ENCODE assay signal across 20 cellular contexts in the genomic region with DNA sequence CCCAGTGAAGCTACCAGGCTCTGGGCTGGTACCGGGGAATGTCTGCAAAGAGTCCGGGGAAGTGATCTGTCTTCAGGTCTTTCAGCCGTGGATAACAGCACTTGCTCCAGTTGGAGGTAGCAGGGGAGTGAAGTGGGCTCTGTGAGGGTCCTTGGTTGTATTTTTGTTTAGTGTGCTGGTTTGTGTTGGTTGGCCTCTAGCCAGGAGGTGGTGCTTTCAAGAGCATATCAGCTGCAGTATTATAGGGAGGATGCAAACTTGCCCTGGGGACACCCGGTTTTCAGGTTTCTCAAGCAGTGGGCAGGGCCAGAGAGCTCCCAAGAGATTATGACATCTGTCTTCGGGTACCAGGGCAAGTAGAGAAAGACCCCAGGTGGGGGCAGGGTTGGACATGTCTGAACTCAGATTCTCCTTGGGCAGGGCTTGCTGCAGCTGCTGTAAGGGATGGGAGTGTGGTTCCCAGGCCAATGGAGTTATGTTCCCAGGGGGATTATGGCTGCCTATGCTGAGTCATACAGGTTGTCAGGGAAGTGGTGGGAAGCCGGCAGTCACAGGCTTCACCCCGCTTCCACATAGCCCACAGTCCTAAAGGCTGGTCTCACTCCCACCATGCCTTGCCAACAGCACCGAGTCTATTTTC. TPM values are rescaled to one million over a fixed set of nuclear protein-coding genes. Genes with fewer than 3 reads are reported as not detected.
DNase-seq lines count a peak whose midpoint lies in the region; ATAC-seq and TF ChIP-seq lines count a peak whose summit lies in the region.
"Had no signal": no experiment of that assay in that cellular context is flagged by ENCODE, and none has a peak within 500 bp of the region (broad histone marks: within the 10 kb centered on the region; RNA-seq: fewer than 3 reads in every experiment).

No MANE protein-coding gene starts in this region.

- H3K9ac ChIP-seq in BLaER1: no peak overlapping the region

- H3K27ac ChIP-seq in BLaER1 (peak overlapping the region; percentile 43; the same call in 1 of the 2 replicates), WERI-Rb-1 (no peak overlapping the region), body of pancreas (no peak overlapping the region)
- H3K27ac ChIP-seq: spleen, uterus had no signal

- DNase-seq in NCI-H1105 (lab: John Stamatoyannopoulos, UW) (peak; percentile 21), WERI-Rb-1 (peak; percentile 70), fibroblast of pulmonary artery (ENCODE audit: low read depth) (peak; percentile 41), sciatic nerve (ENCODE audit: low spot score) (no peak), body of pancreas (no peak)
- DNase-seq: activated CD4-positive, CD25-positive, alpha-beta regulatory T cell treated with anti-CD3 and anti-CD28 coated beads, Interleukin-2, amount 50 U/mL, for 72 hours; activated CD8-positive, alpha-beta memory T cell treated with anti-CD3 and anti-CD28 coated beads, Interleukin-2, amount 50 U/mL, for 4 hours; activated naive CD4-positive, alpha-beta T cell treated with anti-CD3 and anti-CD28 coated beads, Interleukin-2, amount 50 U/mL, for 16 hours; caudate nucleus; effector memory CD8-positive, alpha-beta T cell; naive B cell; NCI-H2029 treated with DMSO at 0.1 percent for 48 hours; Right ventricle myocardium superior; spleen; stimulated activated naive CD8-positive, alpha-beta T cell treated with anti-CD3 and anti-CD28 coated beads, Interleukin-15, amount 100 ng/mL, for 72 hours; T-helper 17 cell; uterus had no signal

- 88 to 94% methylated on average over 8 of the region's 8 CpGs for WGBS in body of pancreas, 2 donors

- intact Hi-C loops in sciatic nerve (cut with DNase I): no loop called here
- intact Hi-C loops in body of pancreas (cut with DNase I): no loop called here

- TF ChIP-seq CTCF in WERI-Rb-1 (IDR thresholded peaks at IDR 0.05; ENCODE audit: low read depth, low read length): no peak
- TF ChIP-seq CTCF in fibroblast of pulmonary artery (IDR thresholded peaks at IDR 0.05; ENCODE audit: low read length, missing control alignments): no peak
- no peak for TF ChIP-seq CTCF in body of pancreas (IDR thresholded peaks at IDR 0.05)

- TF ChIP-seq POLR2A in body of pancreas (IDR thresholded peaks at IDR 0.05): no peak

- H3K27me3 ChIP-seq in BLaER1 (no peaks in the 10 kb centered on the region), WERI-Rb-1 (ENCODE audit: insufficient read depth, low read depth, severe bottlenecking) (no peaks in the 10 kb centered on the region), body of pancreas (no peaks in the 10 kb centered on the region)
- H3K27me3 ChIP-seq: spleen, uterus had no signal

- H3K4me1 ChIP-seq in BLaER1: peaks cover 23% of the 10 kb centered on the region
- no peaks in the 10 kb centered on the region for H3K4me1 ChIP-seq in body of pancreas
- H3K4me1 ChIP-seq: uterus had no signal

- no peak for ATAC-seq in sciatic nerve
- ATAC-seq in GM18520 (IDR thresholded peaks at IDR 0.05; ENCODE audit: unreplicated experiment): no peak
- no peak for ATAC-seq in body of pancreas
- no peak for ATAC-seq in GM21423 (IDR thresholded peaks at IDR 0.05; ENCODE audit: unreplicated experiment)
- ATAC-seq: effector memory CD8-positive, alpha-beta T cell; stimulated activated naive CD8-positive, alpha-beta T cell treated with anti-CD3 and anti-CD28 coated beads, Interleukin-15, amount 100 ng/mL, for 72 hours; T-helper 17 cell had no signal

- H3K4me2 ChIP-seq in BLaER1: peak overlapping the region; percentile 73

- peaks cover 43% of the 10 kb centered on the region for H3K36me3 ChIP-seq in BLaER1
- peaks cover 15% of the 10 kb centered on the region for H3K36me3 ChIP-seq in WERI-Rb-1
- H3K36me3 ChIP-seq in body of pancreas (replicated peaks in 1 of 2; ENCODE audit: insufficient read depth in 1 of 2, low read depth in 2 of 2): peaks cover 0 to 3% of the 10 kb centered on the region in 2 donors
- H3K36me3 ChIP-seq: uterus had no signal

- H3K9me3 ChIP-seq in BLaER1: peaks cover 11% of the 10 kb centered on the region
- H3K9me3 ChIP-seq in WERI-Rb-1 (ENCODE audit: severe bottlenecking): peaks cover 14% of the 10 kb centered on the region
- H3K9me3 ChIP-seq in body of pancreas: no peaks in the 10 kb centered on the region
- H3K9me3 ChIP-seq: uterus had no signal

- H3K4me3 ChIP-seq in BLaER1: no peak overlapping the region
- H3K4me3 ChIP-seq in WERI-Rb-1 (ENCODE audit: low read depth, low read length): no peak overlapping the region
- H3K4me3 ChIP-seq in fibroblast of pulmonary artery (replicated peaks; ENCODE audit: low read depth, low read length): no peak overlapping the region
- no peak overlapping the region for H3K4me3 ChIP-seq in body of pancreas
- H3K4me3 ChIP-seq: spleen, uterus had no signal

- H4K20me1 ChIP-seq in BLaER1: no peaks in the 10 kb centered on the region

RNA-seq across cellular contexts. Expression of a gene that starts 34.4 kb away (rescaled TPM):
- total RNA-seq in sciatic nerve: 32.9 TPM
- total RNA-seq in body of pancreas: 10 to 100 TPM; 42.8 to 44.8 TPM

Comparison
In these comparisons a context has a peak if more than half of its experiments do, and no peak if none do; other contexts are left out.
1. DNase-seq: peak in NCI-H1105 (single experiment), WERI-Rb-1 (single experiment) and fibroblast of pulmonary artery (single experiment); none in sciatic nerve (single experiment) and body of pancreas (0 of 4).